22 cellular contexts compared by ENCODE assay signal in the genomic region with DNA sequence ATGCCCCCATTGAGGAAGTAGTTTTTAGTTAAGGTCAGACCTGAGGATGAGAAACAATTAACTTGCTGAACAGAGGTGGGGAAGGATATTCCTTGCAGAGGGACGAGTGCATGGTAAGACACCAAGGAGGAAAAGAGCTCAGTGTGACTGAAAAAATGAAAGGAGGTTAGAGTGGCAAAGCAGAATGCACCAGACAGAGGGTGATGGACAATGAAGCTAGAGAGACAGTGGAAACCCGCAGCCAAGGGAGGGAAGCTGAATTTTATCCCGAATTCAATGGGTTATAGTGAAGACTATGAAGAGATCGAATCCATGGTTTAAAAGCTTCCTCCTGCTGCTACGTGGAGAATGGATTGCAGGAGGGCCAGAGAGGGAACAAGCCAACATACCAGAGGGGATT.
A peak's percentile ranks its signal among the peaks of the same experiment; 100 is the strongest.
DNase-seq lines count a peak whose midpoint lies in the region; ATAC-seq, FAIRE-seq and TF ChIP-seq lines count a peak whose summit lies in the region.
"Had no signal": no experiment of that assay in that cellular context is flagged by ENCODE, and none has a peak within 500 bp of the region (broad histone marks: within the 10 kb centered on the region; RNA-seq: fewer than 3 reads in every experiment).

No MANE protein-coding gene starts in this region.

- H3K4me3 ChIP-seq in HepG2 (replicated peaks in 1 of 3; ENCODE audit: insufficient read depth in 1 of 3, low read depth in 2 of 3, low read length in 3 of 3) (no peak overlapping the region), right lobe of liver (no peak overlapping the region)
- H3K4me3 ChIP-seq: BLaER1 had no signal

- 2% methylated on average over 5 of the region's 5 CpGs for WGBS in HepG2 (ENCODE audit: low lambda C conversion rate)
- 39% methylated on average over 4 of the region's 5 CpGs for WGBS in right lobe of liver (ENCODE audit: insufficient coverage, low coverage, low lambda C conversion rate, missing lambda C conversion rate)

- H3K4me2 ChIP-seq in HepG2 (ENCODE audit: low read depth, low read length): no peak overlapping the region
- H3K4me2 ChIP-seq: BLaER1 had no signal

- no TSS peak for BruUV-seq in HepG2 (replicated peaks; lab: Mats Ljungman, UMichigan)

- H3K36me3 ChIP-seq in HepG2 (replicated peaks in 1 of 2; ENCODE audit: control insufficient read depth in 1 of 2, insufficient read depth in 2 of 2, low read length in 2 of 2): no peaks in the 10 kb centered on the region
- H3K36me3 ChIP-seq in right lobe of liver: no peaks in the 10 kb centered on the region
- H3K36me3 ChIP-seq: BE2C, BLaER1 had no signal

- no peak overlapping the region for H3K9ac ChIP-seq in HepG2 (ENCODE audit: insufficient read depth, low read depth, low read length)
- H3K9ac ChIP-seq: BLaER1 had no signal

- H3K36me3 Mint-ChIP-seq in chondrocyte (ENCODE audit: low read depth) (peaks cover 63% of the 10 kb centered on the region), neural crest cell (ENCODE audit: low read depth) (peaks cover 48% of the 10 kb centered on the region)
- H3K36me3 Mint-ChIP-seq: CD4-positive, alpha-beta memory T cell; CD4-positive, CD25-positive, alpha-beta regulatory T cell; CD8-positive, alpha-beta memory T cell had no signal

- no peak overlapping the region for H2AFZ ChIP-seq in HepG2 (ENCODE audit: low read length)

- H3K27me3 ChIP-seq in HepG2 (ENCODE audit: control insufficient read depth in 1 of 2, insufficient read depth in 2 of 2, low read length in 2 of 2) (no peaks in the 10 kb centered on the region), right lobe of liver (no peaks in the 10 kb centered on the region)
- H3K27me3 ChIP-seq: BLaER1 had no signal

- H3K4me1 Mint-ChIP-seq in chondrocyte (ENCODE audit: low read depth) (no peaks in the 10 kb centered on the region), neural crest cell (no peaks in the 10 kb centered on the region)
- H3K4me1 Mint-ChIP-seq: CD14-positive monocyte; CD4-positive, alpha-beta memory T cell; CD4-positive, CD25-positive, alpha-beta regulatory T cell; CD8-positive, alpha-beta memory T cell had no signal

- no peaks in the 10 kb centered on the region for H3K79me2 ChIP-seq in HepG2 (ENCODE audit: insufficient read depth, low read length)

- FAIRE-seq in HepG2 (lab: Jason Lieb, UNC): no peak
- FAIRE-seq in GM19239 (lab: Jason Lieb, UNC): no peak
- no peak for FAIRE-seq in D721Med (lab: Jason Lieb, UNC)
- FAIRE-seq: A204.1, G401.6, GM12891 had no signal

- no peak for TF ChIP-seq RAD21 in HepG2 (CRISPR knock-in tag; IDR thresholded peaks at IDR 0.05)

- H4K20me1 ChIP-seq in HepG2 (ENCODE audit: insufficient read depth, low read length): no peaks in the 10 kb centered on the region
- H4K20me1 ChIP-seq: BLaER1 had no signal

- no peak overlapping the region for H3K4me3 Mint-ChIP-seq in chondrocyte (ENCODE audit: unreplicated experiment)
- H3K4me3 Mint-ChIP-seq in neural crest cell: no peak overlapping the region
- H3K4me3 Mint-ChIP-seq: CD14-positive monocyte; CD4-positive, alpha-beta memory T cell; CD4-positive, CD25-positive, alpha-beta regulatory T cell; CD8-positive, alpha-beta memory T cell had no signal

- in situ Hi-C loops in HepG2 (cut with HindIII; ENCODE audit: extremely low pct_ligation_motif_present, low pct_unique_long_range_greater_than_20kb): no loop called here

- DNase-seq in HepG2 (ENCODE audit: low spot score) (no peak), right lobe of liver (no peak), chondrocyte (ENCODE audit: low spot score) (no peak), neural crest cell (ENCODE audit: low read depth, low spot score) (no peak), GM19239 (ENCODE audit: insufficient read length, low spot score) (no peak), D721Med (ENCODE audit: insufficient read length, low spot score) (no peak)
- DNase-seq: 8988T; ACHN; BE2C; C1 segment of cervical spinal cord; CD4-positive, alpha-beta memory T cell; CD4-positive, CD25-positive, alpha-beta regulatory T cell; CD8-positive, alpha-beta memory T cell; COR-L47; DMS79 treated with DMSO at 0.1 percent for 48 hours; GF-D8 had no signal

- TF ChIP-seq POLR2A in HepG2 (IDR thresholded peaks at IDR 0.05; ENCODE audit: insufficient read depth in 1 of 2, low read depth in 2 of 2, low read length in 2 of 2) (no peak), right lobe of liver (IDR thresholded peaks at IDR 0.05) (no peak)

- H3K27me3 Mint-ChIP-seq in chondrocyte (ENCODE audit: low read depth): no peaks in the 10 kb centered on the region
- no peaks in the 10 kb centered on the region for H3K27me3 Mint-ChIP-seq in neural crest cell (ENCODE audit: low read depth)
- H3K27me3 Mint-ChIP-seq: CD4-positive, CD25-positive, alpha-beta regulatory T cell; CD8-positive, alpha-beta memory T cell had no signal

- POLR2A ChIA-PET in HepG2 (lab: Yijun Ruan, JAX): no interaction called here

- TF ChIP-seq CTCF in HepG2 (CRISPR knock-in tag; IDR thresholded peaks at IDR 0.05): no peak
- no peak for TF ChIP-seq CTCF in right lobe of liver (IDR thresholded peaks at IDR 0.05)
- TF ChIP-seq CTCF in chondrocyte (IDR thresholded peaks at IDR 0.05): no peak
- no peak for TF ChIP-seq CTCF in neural crest cell (conservative IDR thresholded peaks at IDR 0.05)
- TF ChIP-seq CTCF in D721Med (IDR thresholded peaks at IDR 0.05; ENCODE audit: insufficient read depth, missing control alignments): no peak

- H3K9me3 Mint-ChIP-seq in chondrocyte (ENCODE audit: low read depth) (no peaks in the 10 kb centered on the region), neural crest cell (no peaks in the 10 kb centered on the region)

- ATAC-seq in HepG2 (no peak), right lobe of liver (no peak), GM21529 (IDR thresholded peaks at IDR 0.05; ENCODE audit: unreplicated experiment) (no peak)

- CTCF ChIA-PET in HepG2 (lab: Yijun Ruan, JAX; ENCODE audit: low intra/inter-chr PET ratio, low total read pairs): no interaction called here

- no peaks in the 10 kb centered on the region for H3K9me3 ChIP-seq in HepG2 (ENCODE audit: low read length)
- H3K9me3 ChIP-seq in right lobe of liver: no peaks in the 10 kb centered on the region
- H3K9me3 ChIP-seq: BE2C, BLaER1 had no signal

- intact Hi-C loops in HepG2 (cut with micrococcal nuclease; ENCODE audit: unreplicated experiment): no loop called here
- intact Hi-C loops in right lobe of liver (cut with DNase I): no loop called here

- TF ChIP-seq EP300 in HepG2 (IDR thresholded peaks at IDR 0.05; ENCODE audit: low read depth in 2 of 2, low read length in 2 of 2): no peak
- no peak for TF ChIP-seq EP300 in HepG2 (CRISPR knock-in tag; IDR thresholded peaks at IDR 0.05; ENCODE audit: borderline replicate concordance)

- H3K27ac ChIP-seq in HepG2 (ENCODE audit: extremely low read length, insufficient read depth, low read length) (no peak overlapping the region), right lobe of liver (no peak overlapping the region)
- H3K27ac ChIP-seq: BLaER1 had no signal

- H3K27ac Mint-ChIP-seq in chondrocyte (ENCODE audit: unreplicated experiment) (peak overlapping the region; percentile 46), neural crest cell (ENCODE audit: unreplicated experiment) (peak overlapping the region; percentile 22)
- H3K27ac Mint-ChIP-seq: CD4-positive, alpha-beta memory T cell had no signal

- H3K4me1 ChIP-seq in HepG2 (ENCODE audit: insufficient read depth, low read length) (no peaks in the 10 kb centered on the region), right lobe of liver (no peaks in the 10 kb centered on the region)
- H3K4me1 ChIP-seq: BE2C, BLaER1 had no signal

TF ChIP-seq in HepG2, 621 proteins besides CTCF, POLR2A, EP300 and RAD21:
- TF ChIP-seq, protein P1, sequence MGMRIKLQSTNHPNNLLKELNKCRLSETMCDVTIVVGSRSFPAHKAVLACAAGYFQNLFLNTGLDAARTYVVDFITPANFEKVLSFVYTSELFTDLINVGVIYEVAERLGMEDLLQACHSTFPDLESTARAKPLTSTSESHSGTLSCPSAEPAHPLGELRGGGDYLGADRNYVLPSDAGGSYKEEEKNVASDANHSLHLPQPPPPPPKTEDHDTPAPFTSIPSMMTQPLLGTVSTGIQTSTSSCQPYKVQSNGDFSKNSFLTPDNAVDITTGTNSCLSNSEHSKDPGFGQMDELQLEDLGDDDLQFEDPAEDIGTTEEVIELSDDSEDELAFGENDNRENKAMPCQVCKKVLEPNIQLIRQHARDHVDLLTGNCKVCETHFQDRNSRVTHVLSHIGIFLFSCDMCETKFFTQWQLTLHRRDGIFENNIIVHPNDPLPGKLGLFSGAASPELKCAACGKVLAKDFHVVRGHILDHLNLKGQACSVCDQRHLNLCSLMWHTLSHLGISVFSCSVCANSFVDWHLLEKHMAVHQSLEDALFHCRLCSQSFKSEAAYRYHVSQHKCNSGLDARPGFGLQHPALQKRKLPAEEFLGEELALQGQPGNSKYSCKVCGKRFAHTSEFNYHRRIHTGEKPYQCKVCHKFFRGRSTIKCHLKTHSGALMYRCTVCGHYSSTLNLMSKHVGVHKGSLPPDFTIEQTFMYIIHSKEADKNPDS (CRISPR knock-in tag; IDR thresholded peaks at IDR 0.05): no peak
- peak; percentile 84 for TF ChIP-seq ZNF317 (CRISPR knock-in tag; IDR thresholded peaks at IDR 0.05)
TF ChIP-seq in HepG2: peak in this region for 1.
